ENCODE assay signal across 1 cellular context in genomic region chr11:57775474-57775873, GRCh38.
TF ChIP-seq lines count a peak whose summit lies in the region.

No MANE protein-coding gene starts in this region.

TF ChIP-seq in IMR-90, 13 proteins besides CTCF, POLR2A, EP300 and RAD21 (continued from another document):
- TF ChIP-seq ELK1 (IDR thresholded peaks at IDR 0.05; ENCODE audit: borderline replicate concordance, low read depth, low read length), result no peak
- no peak for TF ChIP-seq SMC3 (IDR thresholded peaks at IDR 0.05; ENCODE audit: low read depth, low read length)
- TF ChIP-seq FOS (IDR thresholded peaks at IDR 0.05; ENCODE audit: low read depth, low read length), result no peak
- no peak for TF ChIP-seq MAZ (IDR thresholded peaks at IDR 0.05; ENCODE audit: borderline replicate concordance, low read depth, low read length)
- TF ChIP-seq NFE2L2 (IDR thresholded peaks at IDR 0.05; ENCODE audit: low read depth, low read length), result no peak
- TF ChIP-seq USF2 (IDR thresholded peaks at IDR 0.05; ENCODE audit: low read depth, low read length), result no peak
- no peak for TF ChIP-seq RCOR1 (IDR thresholded peaks at IDR 0.05; ENCODE audit: insufficient replicate concordance, low read length)
